In genomic region chr2:231961349-231962166, GRCh38 we compare ENCODE assay signal across 1 cellular context.
A peak's percentile ranks its signal among the peaks of the same experiment; 100 is the strongest.
TF ChIP-seq lines count a peak whose summit lies in the region.

Gene DIS3L2, plus strand, starts transcription at chr2:231961713. Its CDS starts 53,215 bp downstream, at chr2:232014928.

TF ChIP-seq in HepG2, 621 proteins besides CTCF, POLR2A, EP300 and RAD21 (continued from another document and continues in another):
- no peak; the same call in 1 of the 2 replicates for TF ChIP-seq ZNF713 (CRISPR knock-in tag; IDR thresholded peaks at IDR 0.05)
- no peak for TF ChIP-seq CC2D1A (CRISPR knock-in tag; IDR thresholded peaks at IDR 0.05)
- peak; percentile 96 for TF ChIP-seq RFXAP (CRISPR knock-in tag; IDR thresholded peaks at IDR 0.05; ENCODE audit: borderline replicate concordance)
- no peak; the same call in 1 of the 2 replicates for TF ChIP-seq STAG1 (CRISPR knock-in tag; IDR thresholded peaks at IDR 0.05)
- no peak for TF ChIP-seq HDAC6 (IDR thresholded peaks at IDR 0.05; ENCODE audit: low read depth, low read length)
- no peak for TF ChIP-seq ZNF549 (CRISPR knock-in tag; IDR thresholded peaks at IDR 0.05)
- TF ChIP-seq, protein P1, sequence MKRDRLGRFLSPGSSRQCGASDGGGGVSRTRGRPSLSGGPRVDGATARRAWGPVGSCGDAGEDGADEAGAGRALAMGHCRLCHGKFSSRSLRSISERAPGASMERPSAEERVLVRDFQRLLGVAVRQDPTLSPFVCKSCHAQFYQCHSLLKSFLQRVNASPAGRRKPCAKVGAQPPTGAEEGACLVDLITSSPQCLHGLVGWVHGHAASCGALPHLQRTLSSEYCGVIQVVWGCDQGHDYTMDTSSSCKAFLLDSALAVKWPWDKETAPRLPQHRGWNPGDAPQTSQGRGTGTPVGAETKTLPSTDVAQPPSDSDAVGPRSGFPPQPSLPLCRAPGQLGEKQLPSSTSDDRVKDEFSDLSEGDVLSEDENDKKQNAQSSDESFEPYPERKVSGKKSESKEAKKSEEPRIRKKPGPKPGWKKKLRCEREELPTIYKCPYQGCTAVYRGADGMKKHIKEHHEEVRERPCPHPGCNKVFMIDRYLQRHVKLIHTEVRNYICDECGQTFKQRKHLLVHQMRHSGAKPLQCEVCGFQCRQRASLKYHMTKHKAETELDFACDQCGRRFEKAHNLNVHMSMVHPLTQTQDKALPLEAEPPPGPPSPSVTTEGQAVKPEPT (CRISPR knock-in tag; IDR thresholded peaks at IDR 0.05; ENCODE audit: low read depth): peak; percentile 91
- no peak for TF ChIP-seq FOXP1 (IDR thresholded peaks at IDR 0.05)
- no peak for TF ChIP-seq FOXP1 (CRISPR knock-in tag; IDR thresholded peaks at IDR 0.05)
- TF ChIP-seq NFIB (CRISPR knock-in tag; IDR thresholded peaks at IDR 0.05; ENCODE audit: borderline replicate concordance): no peak
- TF ChIP-seq ZC3H4 (CRISPR knock-in tag; IDR thresholded peaks at IDR 0.05; ENCODE audit: borderline replicate concordance): no peak
- TF ChIP-seq ZBTB3 (CRISPR knock-in tag; IDR thresholded peaks at IDR 0.05; ENCODE audit: borderline replicate concordance, low read depth): no peak
- TF ChIP-seq ZNF263 (CRISPR knock-in tag; IDR thresholded peaks at IDR 0.05): peak; percentile 61; the same call in 1 of the 2 replicates
- TF ChIP-seq ZFY (CRISPR knock-in tag; IDR thresholded peaks at IDR 0.05): peak; percentile 100
- no peak for TF ChIP-seq PHB2 (IDR thresholded peaks at IDR 0.05; ENCODE audit: partially characterized antibody)
- no peak for TF ChIP-seq ZNF570 (CRISPR knock-in tag; IDR thresholded peaks at IDR 0.05; ENCODE audit: borderline replicate concordance)
- TF ChIP-seq CHD2 (IDR thresholded peaks at IDR 0.05; ENCODE audit: low read depth, low read length): peak; percentile 61; the same call in 1 of the 2 replicates
- no peak for TF ChIP-seq KLF11 (CRISPR knock-in tag; IDR thresholded peaks at IDR 0.05)
- peak; percentile 90 for TF ChIP-seq ZNF30 (CRISPR knock-in tag; IDR thresholded peaks at IDR 0.05)
- TF ChIP-seq ZNF12 (CRISPR knock-in tag; IDR thresholded peaks at IDR 0.05): no peak; the same call in 1 of the 2 replicates
- 0 out of 2 replicates have a peak, but pooled peaks have one; percentile 16 for TF ChIP-seq FOSL2 (CRISPR knock-in tag; IDR thresholded peaks at IDR 0.05)
- TF ChIP-seq ZNF251 (CRISPR knock-in tag; IDR thresholded peaks at IDR 0.05): 0 out of 2 replicates have a peak, but pooled peaks have one; percentile 79
- no peak for TF ChIP-seq BCLAF1 (IDR thresholded peaks at IDR 0.05)
- no peak; the same call in 1 of the 2 replicates for TF ChIP-seq MIER2 (CRISPR knock-in tag; IDR thresholded peaks at IDR 0.05)
- peak; percentile 100 for TF ChIP-seq NR2C2 (CRISPR knock-in tag; IDR thresholded peaks at IDR 0.05; ENCODE audit: borderline replicate concordance)
- peak; percentile 92 for TF ChIP-seq HOXD1 (CRISPR knock-in tag; IDR thresholded peaks at IDR 0.05)
- no peak; the same call in 1 of the 2 replicates for TF ChIP-seq ZMAT3 (CRISPR knock-in tag; conservative IDR thresholded peaks at IDR 0.05)
- peak; percentile 83; the same call in 1 of the 2 replicates for TF ChIP-seq KLF6 (CRISPR knock-in tag; IDR thresholded peaks at IDR 0.05)
- TF ChIP-seq, protein P2, sequence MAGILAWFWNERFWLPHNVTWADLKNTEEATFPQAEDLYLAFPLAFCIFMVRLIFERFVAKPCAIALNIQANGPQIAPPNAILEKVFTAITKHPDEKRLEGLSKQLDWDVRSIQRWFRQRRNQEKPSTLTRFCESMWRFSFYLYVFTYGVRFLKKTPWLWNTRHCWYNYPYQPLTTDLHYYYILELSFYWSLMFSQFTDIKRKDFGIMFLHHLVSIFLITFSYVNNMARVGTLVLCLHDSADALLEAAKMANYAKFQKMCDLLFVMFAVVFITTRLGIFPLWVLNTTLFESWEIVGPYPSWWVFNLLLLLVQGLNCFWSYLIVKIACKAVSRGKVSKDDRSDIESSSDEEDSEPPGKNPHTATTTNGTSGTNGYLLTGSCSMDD (CRISPR knock-in tag; IDR thresholded peaks at IDR 0.05): no peak; the same call in none of the 2 replicates
- no peak for TF ChIP-seq ADNP (CRISPR knock-in tag; IDR thresholded peaks at IDR 0.05)
- TF ChIP-seq CHCHD3 (CRISPR knock-in tag; IDR thresholded peaks at IDR 0.05): peak; percentile 83
- TF ChIP-seq, protein P3, sequence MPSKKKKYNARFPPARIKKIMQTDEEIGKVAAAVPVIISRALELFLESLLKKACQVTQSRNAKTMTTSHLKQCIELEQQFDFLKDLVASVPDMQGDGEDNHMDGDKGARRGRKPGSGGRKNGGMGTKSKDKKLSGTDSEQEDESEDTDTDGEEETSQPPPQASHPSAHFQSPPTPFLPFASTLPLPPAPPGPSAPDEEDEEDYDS (CRISPR knock-in tag; IDR thresholded peaks at IDR 0.05): peak; percentile 70; the same call in 1 of the 2 replicates
- TF ChIP-seq NR2F1 (CRISPR knock-in tag; IDR thresholded peaks at IDR 0.05): 0 out of 4 replicates have a peak, but pooled peaks of 1 of the 2 experiments have one; percentile 29
- TF ChIP-seq EZH2 (conservative IDR thresholded peaks at IDR 0.05; ENCODE audit: low read depth, low read length): no peak
- TF ChIP-seq ZNF136 (CRISPR knock-in tag; IDR thresholded peaks at IDR 0.05; ENCODE audit: low read depth): peak; percentile 72; the same call in 1 of the 2 replicates
- no peak for TF ChIP-seq ATAD3A (CRISPR knock-in tag; IDR thresholded peaks at IDR 0.05)
- TF ChIP-seq FUBP1 (CRISPR knock-in tag; IDR thresholded peaks at IDR 0.05; ENCODE audit: borderline replicate concordance): no peak; the same call in 1 of the 2 replicates
- no peak for TF ChIP-seq ZNF75D (CRISPR knock-in tag; IDR thresholded peaks at IDR 0.05; ENCODE audit: borderline replicate concordance)
- TF ChIP-seq ZNF83 (CRISPR knock-in tag; IDR thresholded peaks at IDR 0.05; ENCODE audit: borderline replicate concordance): peak; percentile 76; the same call in 1 of the 2 replicates
- TF ChIP-seq PAWR (CRISPR knock-in tag; IDR thresholded peaks at IDR 0.05; ENCODE audit: borderline replicate concordance): peak; percentile 81; the same call in 1 of the 2 replicates
- TF ChIP-seq ZNF367 (CRISPR knock-in tag; IDR thresholded peaks at IDR 0.05; ENCODE audit: borderline replicate concordance): peak; percentile 74; the same call in 1 of the 2 replicates
- TF ChIP-seq HNRNPUL1 (IDR thresholded peaks at IDR 0.05; ENCODE audit: low read depth, low read length): peak; percentile 59; the same call in 1 of the 2 replicates
- TF ChIP-seq ZMYM3 (CRISPR knock-in tag; IDR thresholded peaks at IDR 0.05): peak; percentile 84; the same call in 1 of the 2 replicates
- TF ChIP-seq TCF12 (IDR thresholded peaks at IDR 0.05): no peak
- TF ChIP-seq TCF12 (CRISPR knock-in tag; IDR thresholded peaks at IDR 0.05): peak; percentile 83; the same call in 1 of the 2 replicates
- TF ChIP-seq TBX3 (IDR thresholded peaks at IDR 0.05; ENCODE audit: borderline replicate concordance): peak; percentile 45; the same call in 1 of the 2 replicates
- TF ChIP-seq, protein P4, sequence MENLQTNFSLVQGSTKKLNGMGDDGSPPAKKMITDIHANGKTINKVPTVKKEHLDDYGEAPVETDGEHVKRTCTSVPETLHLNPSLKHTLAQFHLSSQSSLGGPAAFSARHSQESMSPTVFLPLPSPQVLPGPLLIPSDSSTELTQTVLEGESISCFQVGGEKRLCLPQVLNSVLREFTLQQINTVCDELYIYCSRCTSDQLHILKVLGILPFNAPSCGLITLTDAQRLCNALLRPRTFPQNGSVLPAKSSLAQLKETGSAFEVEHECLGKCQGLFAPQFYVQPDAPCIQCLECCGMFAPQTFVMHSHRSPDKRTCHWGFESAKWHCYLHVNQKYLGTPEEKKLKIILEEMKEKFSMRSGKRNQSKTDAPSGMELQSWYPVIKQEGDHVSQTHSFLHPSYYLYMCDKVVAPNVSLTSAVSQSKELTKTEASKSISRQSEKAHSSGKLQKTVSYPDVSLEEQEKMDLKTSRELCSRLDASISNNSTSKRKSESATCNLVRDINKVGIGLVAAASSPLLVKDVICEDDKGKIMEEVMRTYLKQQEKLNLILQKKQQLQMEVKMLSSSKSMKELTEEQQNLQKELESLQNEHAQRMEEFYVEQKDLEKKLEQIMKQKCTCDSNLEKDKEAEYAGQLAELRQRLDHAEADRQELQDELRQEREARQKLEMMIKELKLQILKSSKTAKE (CRISPR knock-in tag; IDR thresholded peaks at IDR 0.05; ENCODE audit: borderline replicate concordance): no peak
- TF ChIP-seq ZNF598 (CRISPR knock-in tag; IDR thresholded peaks at IDR 0.05; ENCODE audit: borderline replicate concordance): peak; percentile 75; the same call in 1 of the 2 replicates
- TF ChIP-seq, protein P5, sequence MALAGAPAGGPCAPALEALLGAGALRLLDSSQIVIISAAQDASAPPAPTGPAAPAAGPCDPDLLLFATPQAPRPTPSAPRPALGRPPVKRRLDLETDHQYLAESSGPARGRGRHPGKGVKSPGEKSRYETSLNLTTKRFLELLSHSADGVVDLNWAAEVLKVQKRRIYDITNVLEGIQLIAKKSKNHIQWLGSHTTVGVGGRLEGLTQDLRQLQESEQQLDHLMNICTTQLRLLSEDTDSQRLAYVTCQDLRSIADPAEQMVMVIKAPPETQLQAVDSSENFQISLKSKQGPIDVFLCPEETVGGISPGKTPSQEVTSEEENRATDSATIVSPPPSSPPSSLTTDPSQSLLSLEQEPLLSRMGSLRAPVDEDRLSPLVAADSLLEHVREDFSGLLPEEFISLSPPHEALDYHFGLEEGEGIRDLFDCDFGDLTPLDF (CRISPR knock-in tag; IDR thresholded peaks at IDR 0.05): peak; percentile 88
- TF ChIP-seq ZNF513 (CRISPR knock-in tag; conservative IDR thresholded peaks at IDR 0.05): 0 out of 2 replicates have a peak, but pooled peaks have one; percentile 87
